ENCODE assay signal across 1 cellular context in the genomic region with DNA sequence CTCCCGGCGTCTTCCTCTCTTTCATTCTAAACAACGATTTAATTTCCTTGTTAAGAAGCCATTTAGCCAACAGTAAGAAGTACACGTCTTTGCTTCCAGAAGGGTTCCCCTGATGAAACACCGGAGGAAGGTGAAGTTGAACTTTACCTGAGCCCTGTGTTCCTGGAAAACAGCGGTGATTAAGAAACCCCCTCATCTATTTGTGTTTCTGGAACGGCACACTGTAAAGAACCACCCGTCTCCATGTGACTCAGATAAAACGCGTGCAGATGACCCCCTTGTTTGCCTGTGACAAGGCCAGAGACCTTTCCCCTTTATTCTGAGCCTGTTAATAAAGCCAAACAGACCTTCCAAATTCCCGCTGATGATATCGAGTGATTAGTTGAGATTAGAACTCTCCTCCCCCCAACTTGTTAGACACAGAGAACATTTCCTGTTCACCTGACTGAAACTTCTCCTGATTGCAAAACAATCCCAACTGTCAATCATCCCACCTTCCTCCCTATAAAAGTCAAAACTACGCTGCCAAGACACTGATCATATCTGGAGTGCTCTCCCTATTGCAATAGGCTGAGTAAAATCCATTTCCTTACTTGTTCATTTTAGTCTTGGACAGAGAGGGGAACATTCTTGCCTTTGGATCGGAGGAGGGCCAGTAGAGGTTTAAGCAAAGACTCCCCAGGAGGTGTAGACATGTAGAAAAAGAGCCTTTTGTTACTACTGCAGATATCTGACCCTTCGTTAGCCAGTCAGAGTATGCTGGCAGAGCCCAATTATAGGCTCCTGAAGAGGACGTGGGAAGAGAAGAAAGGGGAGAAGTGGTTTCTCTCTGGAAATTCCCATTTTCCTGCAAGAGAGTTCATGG.
TF ChIP-seq lines count a peak whose summit lies in the region.

No MANE protein-coding gene starts in this region.

TF ChIP-seq in K562, 482 proteins besides CTCF, POLR2A, EP300 and RAD21 (continued from another document):
- TF ChIP-seq ESRRA (IDR thresholded peaks at IDR 0.05; ENCODE audit: borderline replicate concordance, low read depth) (no peak), TCF3 (CRISPR knock-in tag; IDR thresholded peaks at IDR 0.05) (no peak), GTF2E2 (tag; IDR thresholded peaks at IDR 0.05) (0 out of 2 replicates have a peak, but pooled peaks have one; percentile 33), MYC (IDR thresholded peaks at IDR 0.05; ENCODE audit: low read depth, low read length) (peak; percentile 33; the same call in 1 of the 2 replicates), MYC (CRISPR knock-in tag; IDR thresholded peaks at IDR 0.05; ENCODE audit: borderline replicate concordance, low read depth) (no peak), CBFB (CRISPR knock-in tag; IDR thresholded peaks at IDR 0.05) (no peak), ZKSCAN1 (IDR thresholded peaks at IDR 0.05; ENCODE audit: low read depth, low read length) (no peak), TARDBP (IDR thresholded peaks at IDR 0.05) (0 out of 2 replicates have a peak, but pooled peaks have one; percentile 8), TAF7 (tag; IDR thresholded peaks at IDR 0.05) (0 out of 2 replicates have a peak, but pooled peaks have one; percentile 26), SREBF1 (IDR thresholded peaks at IDR 0.05; ENCODE audit: borderline replicate concordance, low read depth, low read length) (no peak), GABPB1 (CRISPR knock-in tag; IDR thresholded peaks at IDR 0.05) (no peak), RBM14 (IDR thresholded peaks at IDR 0.05; ENCODE audit: borderline replicate concordance, insufficient read depth, low read depth, low read length) (no peak), TCF7L2 (IDR thresholded peaks at IDR 0.05; ENCODE audit: low read depth, low read length) (no peak), RBM17 (IDR thresholded peaks at IDR 0.05; ENCODE audit: borderline replicate concordance, low read depth, low read length) (no peak), MEIS2 (IDR thresholded peaks at IDR 0.05; ENCODE audit: partially characterized antibody) (peak; percentile 87), TOE1 (IDR thresholded peaks at IDR 0.05; ENCODE audit: borderline replicate concordance) (peak; percentile 22; the same call in 1 of the 2 replicates), TOE1 (CRISPR knock-in tag; IDR thresholded peaks at IDR 0.05; ENCODE audit: borderline replicate concordance, low read depth) (no peak), SMARCE1 (IDR thresholded peaks at IDR 0.05) (0 out of 2 replicates have a peak, but pooled peaks have one; percentile 22), ARID1B (IDR thresholded peaks at IDR 0.05) (peak; percentile 44), NR2C2 (CRISPR knock-in tag; IDR thresholded peaks at IDR 0.05) (no peak), NR2C2 (tag; IDR thresholded peaks at IDR 0.05) (peak; percentile 52; the same call in 1 of the 2 replicates), ZNF76 (CRISPR knock-in tag; IDR thresholded peaks at IDR 0.05; ENCODE audit: borderline replicate concordance) (no peak), FOXP1 (CRISPR knock-in tag; IDR thresholded peaks at IDR 0.05) (0 out of 2 replicates have a peak, but pooled peaks have one; percentile 11)
- TF ChIP-seq, protein P1, sequence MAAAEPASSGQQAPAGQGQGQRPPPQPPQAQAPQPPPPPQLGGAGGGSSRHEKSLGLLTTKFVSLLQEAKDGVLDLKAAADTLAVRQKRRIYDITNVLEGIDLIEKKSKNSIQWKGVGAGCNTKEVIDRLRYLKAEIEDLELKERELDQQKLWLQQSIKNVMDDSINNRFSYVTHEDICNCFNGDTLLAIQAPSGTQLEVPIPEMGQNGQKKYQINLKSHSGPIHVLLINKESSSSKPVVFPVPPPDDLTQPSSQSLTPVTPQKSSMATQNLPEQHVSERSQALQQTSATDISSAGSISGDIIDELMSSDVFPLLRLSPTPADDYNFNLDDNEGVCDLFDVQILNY (CRISPR knock-in tag; IDR thresholded peaks at IDR 0.05): no peak
- TF ChIP-seq, protein P2, sequence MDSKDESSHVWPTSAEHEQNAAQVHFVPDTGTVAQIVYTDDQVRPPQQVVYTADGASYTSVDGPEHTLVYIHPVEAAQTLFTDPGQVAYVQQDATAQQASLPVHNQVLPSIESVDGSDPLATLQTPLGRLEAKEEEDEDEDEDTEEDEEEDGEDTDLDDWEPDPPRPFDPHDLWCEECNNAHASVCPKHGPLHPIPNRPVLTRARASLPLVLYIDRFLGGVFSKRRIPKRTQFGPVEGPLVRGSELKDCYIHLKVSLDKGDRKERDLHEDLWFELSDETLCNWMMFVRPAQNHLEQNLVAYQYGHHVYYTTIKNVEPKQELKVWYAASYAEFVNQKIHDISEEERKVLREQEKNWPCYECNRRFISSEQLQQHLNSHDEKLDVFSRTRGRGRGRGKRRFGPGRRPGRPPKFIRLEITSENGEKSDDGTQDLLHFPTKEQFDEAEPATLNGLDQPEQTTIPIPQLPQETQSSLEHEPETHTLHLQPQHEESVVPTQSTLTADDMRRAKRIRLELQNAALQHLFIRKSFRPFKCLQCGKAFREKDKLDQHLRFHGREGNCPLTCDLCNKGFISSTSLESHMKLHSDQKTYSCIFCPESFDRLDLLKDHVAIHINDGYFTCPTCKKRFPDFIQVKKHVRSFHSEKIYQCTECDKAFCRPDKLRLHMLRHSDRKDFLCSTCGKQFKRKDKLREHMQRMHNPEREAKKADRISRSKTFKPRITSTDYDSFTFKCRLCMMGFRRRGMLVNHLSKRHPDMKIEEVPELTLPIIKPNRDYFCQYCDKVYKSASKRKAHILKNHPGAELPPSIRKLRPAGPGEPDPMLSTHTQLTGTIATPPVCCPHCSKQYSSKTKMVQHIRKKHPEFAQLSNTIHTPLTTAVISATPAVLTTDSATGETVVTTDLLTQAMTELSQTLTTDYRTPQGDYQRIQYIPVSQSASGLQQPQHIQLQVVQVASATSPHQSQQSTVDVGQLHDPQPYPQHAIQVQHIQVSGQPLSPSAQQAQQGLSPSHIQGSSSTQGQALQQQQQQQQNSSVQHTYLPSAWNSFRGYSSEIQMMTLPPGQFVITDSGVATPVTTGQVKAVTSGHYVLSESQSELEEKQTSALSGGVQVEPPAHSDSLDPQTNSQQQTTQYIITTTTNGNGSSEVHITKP (IDR thresholded peaks at IDR 0.05; ENCODE audit: partially characterized antibody): peak; percentile 85
- TF ChIP-seq, protein P3, sequence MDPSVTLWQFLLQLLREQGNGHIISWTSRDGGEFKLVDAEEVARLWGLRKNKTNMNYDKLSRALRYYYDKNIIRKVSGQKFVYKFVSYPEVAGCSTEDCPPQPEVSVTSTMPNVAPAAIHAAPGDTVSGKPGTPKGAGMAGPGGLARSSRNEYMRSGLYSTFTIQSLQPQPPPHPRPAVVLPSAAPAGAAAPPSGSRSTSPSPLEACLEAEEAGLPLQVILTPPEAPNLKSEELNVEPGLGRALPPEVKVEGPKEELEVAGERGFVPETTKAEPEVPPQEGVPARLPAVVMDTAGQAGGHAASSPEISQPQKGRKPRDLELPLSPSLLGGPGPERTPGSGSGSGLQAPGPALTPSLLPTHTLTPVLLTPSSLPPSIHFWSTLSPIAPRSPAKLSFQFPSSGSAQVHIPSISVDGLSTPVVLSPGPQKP (CRISPR knock-in tag; IDR thresholded peaks at IDR 0.05): no peak
- TF ChIP-seq, protein P4, sequence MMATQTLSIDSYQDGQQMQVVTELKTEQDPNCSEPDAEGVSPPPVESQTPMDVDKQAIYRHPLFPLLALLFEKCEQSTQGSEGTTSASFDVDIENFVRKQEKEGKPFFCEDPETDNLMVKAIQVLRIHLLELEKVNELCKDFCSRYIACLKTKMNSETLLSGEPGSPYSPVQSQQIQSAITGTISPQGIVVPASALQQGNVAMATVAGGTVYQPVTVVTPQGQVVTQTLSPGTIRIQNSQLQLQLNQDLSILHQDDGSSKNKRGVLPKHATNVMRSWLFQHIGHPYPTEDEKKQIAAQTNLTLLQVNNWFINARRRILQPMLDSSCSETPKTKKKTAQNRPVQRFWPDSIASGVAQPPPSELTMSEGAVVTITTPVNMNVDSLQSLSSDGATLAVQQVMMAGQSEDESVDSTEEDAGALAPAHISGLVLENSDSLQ (IDR thresholded peaks at IDR 0.05): peak; percentile 98
- TF ChIP-seq, protein P5, sequence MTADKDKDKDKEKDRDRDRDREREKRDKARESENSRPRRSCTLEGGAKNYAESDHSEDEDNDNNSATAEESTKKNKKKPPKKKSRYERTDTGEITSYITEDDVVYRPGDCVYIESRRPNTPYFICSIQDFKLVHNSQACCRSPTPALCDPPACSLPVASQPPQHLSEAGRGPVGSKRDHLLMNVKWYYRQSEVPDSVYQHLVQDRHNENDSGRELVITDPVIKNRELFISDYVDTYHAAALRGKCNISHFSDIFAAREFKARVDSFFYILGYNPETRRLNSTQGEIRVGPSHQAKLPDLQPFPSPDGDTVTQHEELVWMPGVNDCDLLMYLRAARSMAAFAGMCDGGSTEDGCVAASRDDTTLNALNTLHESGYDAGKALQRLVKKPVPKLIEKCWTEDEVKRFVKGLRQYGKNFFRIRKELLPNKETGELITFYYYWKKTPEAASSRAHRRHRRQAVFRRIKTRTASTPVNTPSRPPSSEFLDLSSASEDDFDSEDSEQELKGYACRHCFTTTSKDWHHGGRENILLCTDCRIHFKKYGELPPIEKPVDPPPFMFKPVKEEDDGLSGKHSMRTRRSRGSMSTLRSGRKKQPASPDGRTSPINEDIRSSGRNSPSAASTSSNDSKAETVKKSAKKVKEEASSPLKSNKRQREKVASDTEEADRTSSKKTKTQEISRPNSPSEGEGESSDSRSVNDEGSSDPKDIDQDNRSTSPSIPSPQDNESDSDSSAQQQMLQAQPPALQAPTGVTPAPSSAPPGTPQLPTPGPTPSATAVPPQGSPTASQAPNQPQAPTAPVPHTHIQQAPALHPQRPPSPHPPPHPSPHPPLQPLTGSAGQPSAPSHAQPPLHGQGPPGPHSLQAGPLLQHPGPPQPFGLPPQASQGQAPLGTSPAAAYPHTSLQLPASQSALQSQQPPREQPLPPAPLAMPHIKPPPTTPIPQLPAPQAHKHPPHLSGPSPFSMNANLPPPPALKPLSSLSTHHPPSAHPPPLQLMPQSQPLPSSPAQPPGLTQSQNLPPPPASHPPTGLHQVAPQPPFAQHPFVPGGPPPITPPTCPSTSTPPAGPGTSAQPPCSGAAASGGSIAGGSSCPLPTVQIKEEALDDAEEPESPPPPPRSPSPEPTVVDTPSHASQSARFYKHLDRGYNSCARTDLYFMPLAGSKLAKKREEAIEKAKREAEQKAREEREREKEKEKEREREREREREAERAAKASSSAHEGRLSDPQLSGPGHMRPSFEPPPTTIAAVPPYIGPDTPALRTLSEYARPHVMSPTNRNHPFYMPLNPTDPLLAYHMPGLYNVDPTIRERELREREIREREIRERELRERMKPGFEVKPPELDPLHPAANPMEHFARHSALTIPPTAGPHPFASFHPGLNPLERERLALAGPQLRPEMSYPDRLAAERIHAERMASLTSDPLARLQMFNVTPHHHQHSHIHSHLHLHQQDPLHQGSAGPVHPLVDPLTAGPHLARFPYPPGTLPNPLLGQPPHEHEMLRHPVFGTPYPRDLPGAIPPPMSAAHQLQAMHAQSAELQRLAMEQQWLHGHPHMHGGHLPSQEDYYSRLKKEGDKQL (CRISPR knock-in tag; IDR thresholded peaks at IDR 0.05; ENCODE audit: borderline replicate concordance): no peak
- TF ChIP-seq, protein P6, sequence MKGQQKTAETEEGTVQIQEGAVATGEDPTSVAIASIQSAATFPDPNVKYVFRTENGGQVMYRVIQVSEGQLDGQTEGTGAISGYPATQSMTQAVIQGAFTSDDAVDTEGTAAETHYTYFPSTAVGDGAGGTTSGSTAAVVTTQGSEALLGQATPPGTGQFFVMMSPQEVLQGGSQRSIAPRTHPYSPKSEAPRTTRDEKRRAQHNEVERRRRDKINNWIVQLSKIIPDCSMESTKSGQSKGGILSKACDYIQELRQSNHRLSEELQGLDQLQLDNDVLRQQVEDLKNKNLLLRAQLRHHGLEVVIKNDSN (CRISPR knock-in tag; IDR thresholded peaks at IDR 0.05): peak; percentile 20; the same call in 1 of the 2 replicates
- TF ChIP-seq, protein P7, sequence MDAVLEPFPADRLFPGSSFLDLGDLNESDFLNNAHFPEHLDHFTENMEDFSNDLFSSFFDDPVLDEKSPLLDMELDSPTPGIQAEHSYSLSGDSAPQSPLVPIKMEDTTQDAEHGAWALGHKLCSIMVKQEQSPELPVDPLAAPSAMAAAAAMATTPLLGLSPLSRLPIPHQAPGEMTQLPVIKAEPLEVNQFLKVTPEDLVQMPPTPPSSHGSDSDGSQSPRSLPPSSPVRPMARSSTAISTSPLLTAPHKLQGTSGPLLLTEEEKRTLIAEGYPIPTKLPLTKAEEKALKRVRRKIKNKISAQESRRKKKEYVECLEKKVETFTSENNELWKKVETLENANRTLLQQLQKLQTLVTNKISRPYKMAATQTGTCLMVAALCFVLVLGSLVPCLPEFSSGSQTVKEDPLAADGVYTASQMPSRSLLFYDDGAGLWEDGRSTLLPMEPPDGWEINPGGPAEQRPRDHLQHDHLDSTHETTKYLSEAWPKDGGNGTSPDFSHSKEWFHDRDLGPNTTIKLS (IDR thresholded peaks at IDR 0.05; ENCODE audit: borderline replicate concordance, low read depth): 0 out of 2 replicates have a peak, but pooled peaks have one; percentile 34
